Comparison of ENCODE assay signal across 8 cellular contexts in the genomic region with DNA sequence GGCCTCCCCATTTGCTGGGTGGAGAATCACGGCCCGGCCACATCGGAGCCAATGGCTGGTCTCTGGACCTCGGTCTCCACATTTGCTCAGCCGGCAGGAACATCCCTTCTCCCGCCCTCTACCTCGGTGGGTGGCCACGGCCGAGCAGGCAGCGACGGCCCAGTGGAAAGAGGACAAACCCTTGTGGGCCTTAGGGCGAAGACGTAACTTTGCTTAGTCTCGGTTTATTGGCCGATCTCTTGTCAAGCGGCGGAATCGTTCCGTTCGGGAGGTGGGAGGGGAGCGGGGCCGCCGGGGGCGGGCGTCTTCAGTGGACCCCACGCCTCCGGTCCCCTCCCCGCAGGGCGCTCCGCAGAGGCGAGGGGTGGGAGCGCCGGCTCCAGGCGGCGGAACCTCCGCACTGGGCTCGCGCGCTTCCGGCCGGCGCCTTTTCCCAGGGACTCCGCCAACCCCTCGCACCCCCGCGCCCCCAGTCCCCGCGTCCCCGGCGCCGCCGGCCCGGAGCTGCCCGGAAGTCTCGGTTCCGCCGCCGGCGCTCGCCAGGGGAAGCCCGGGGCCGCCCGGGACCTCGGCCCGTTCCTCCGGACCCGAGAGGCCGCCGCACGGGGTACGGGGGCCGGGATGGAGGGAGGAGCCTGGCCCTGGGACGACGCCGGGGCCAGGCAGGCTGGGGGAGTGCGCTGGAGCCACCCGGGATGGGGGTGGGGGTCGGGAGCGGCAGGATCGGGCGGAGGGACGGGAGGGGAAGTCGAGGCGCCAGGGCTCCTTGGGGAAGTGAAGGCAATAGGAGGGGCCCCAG. TPM values are rescaled to one million over a fixed set of nuclear protein-coding genes. Genes with fewer than 3 reads are reported as not detected.
DNase-seq lines count a peak whose midpoint lies in the region; ATAC-seq and TF ChIP-seq lines count a peak whose summit lies in the region.

A gene with protein sequence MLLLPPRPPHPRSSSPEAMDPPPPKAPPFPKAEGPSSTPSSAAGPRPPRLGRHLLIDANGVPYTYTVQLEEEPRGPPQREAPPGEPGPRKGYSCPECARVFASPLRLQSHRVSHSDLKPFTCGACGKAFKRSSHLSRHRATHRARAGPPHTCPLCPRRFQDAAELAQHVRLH (plus strand): TSS at position 426 of the 799 bp plus-strand sequence. CDS start 1,507 bp downstream, outside the sequence.

- peaks cover 0 to 9% (median under 1%) of the 10 kb centered on the region in 4 donors for H3K36me3 ChIP-seq in liver (ENCODE audit: control insufficient read depth in 4 of 4, insufficient read depth in 3 of 4, low read depth in 1 of 4, low read length in 3 of 4)

- peak within 1 kb of the TSS; percentile 65 to 86 (median 79) for H3K4me3 ChIP-seq in liver (ENCODE audit: low read depth in 1 of 3, low read length in 3 of 3)

- H3K9ac ChIP-seq in liver (ENCODE audit: low read depth in 1 of 2, low read length in 2 of 2), result peak within 1 kb of the TSS; percentile 66 to 84

- H3K27ac ChIP-seq in liver (ENCODE audit: low read depth in 1 of 2, low read length in 2 of 2), result peak within 1 kb of the TSS; percentile 83 to 91

- TF ChIP-seq RAD21 in liver (IDR thresholded peaks at IDR 0.05), result no peak

- H3K9me3 ChIP-seq in liver (ENCODE audit: control insufficient read depth in 4 of 4, low read length in 3 of 4), result no peaks in the 10 kb centered on the region

- under 1% methylated on average over 84 of the region's 84 CpGs for WGBS in liver

- peak; percentile 35 for ATAC-seq in GM19324 (IDR thresholded peaks at IDR 0.05; ENCODE audit: low FRiP score, unreplicated experiment)
- ATAC-seq in GM21390 (IDR thresholded peaks at IDR 0.05; ENCODE audit: unreplicated experiment), result no peak

- DNase-seq in C1 segment of cervical spinal cord (lab: John Stamatoyannopoulos, UW), result peak in 13 of 14 donors; percentile 49 to 89 (median 71)
- peak; percentile 69 for DNase-seq in NCI-H2171 treated with DMSO at 0.1 percent for 48 hours (lab: John Stamatoyannopoulos, UW)
- peak; percentile 47 to 49 for DNase-seq in activated CD4-positive, alpha-beta T cell treated with anti-CD3 and anti-CD28 coated beads, Interleukin-2, amount 50 U/mL, for 4 hours
- peak; percentile 82 for DNase-seq in ecto neural progenitor cell (ENCODE audit: low spot score)
- peak; percentile 64 to 73 for DNase-seq in stimulated activated CD4-positive, alpha-beta T cell treated with anti-CD3 and anti-CD28 coated beads, Interleukin-4, amount 100 ng/mL, for 4 hours

- TF ChIP-seq CTCF in liver (IDR thresholded peaks at IDR 0.05; ENCODE audit: low read depth, low read length, missing input control), result no peak

- H3K27me3 ChIP-seq in liver (ENCODE audit: control insufficient read depth in 4 of 4, insufficient read depth in 4 of 4, low read length in 3 of 4), result no peaks in the 10 kb centered on the region

- peaks cover 26 to 78% (median 59%) of the 10 kb centered on the region in 4 donors for H3K4me1 ChIP-seq in liver (ENCODE audit: control insufficient read depth in 4 of 4, insufficient read depth in 4 of 4, low read length in 3 of 4)

TF ChIP-seq in liver, 16 proteins besides CTCF, POLR2A, EP300 and RAD21:
- peak in 1 of 2 donors; percentile 51 for TF ChIP-seq GABPA (IDR thresholded peaks at IDR 0.05 in 1 of 2, conservative IDR thresholded peaks at IDR 0.05 in 1 of 2)
- TF ChIP-seq TAF1 (conservative IDR thresholded peaks at IDR 0.05), result no peak
- no peak for TF ChIP-seq JUND (IDR thresholded peaks at IDR 0.05)

RNA-seq across cellular contexts. Expression of the gene that starts here (rescaled TPM):
- total RNA-seq in liver, result 1 to 10 TPM; 2.6 to 5.0 TPM
- 1 to 10 TPM; 5.1 to 5.2 TPM for polyA plus RNA-seq in liver
